24 cellular contexts compared by ENCODE assay signal in genomic region chr1:175217674-175218073, GRCh38. TPM values are rescaled to one million over a fixed set of nuclear protein-coding genes. Genes with fewer than 3 reads are reported as not detected.
DNase-seq lines count a peak whose midpoint lies in the region; ATAC-seq and TF ChIP-seq lines count a peak whose summit lies in the region.
"Had no signal": no experiment of that assay in that cellular context is flagged by ENCODE, and none has a peak within 500 bp of the region (broad histone marks: within the 10 kb centered on the region; RNA-seq: fewer than 3 reads in every experiment).

No MANE protein-coding gene starts in this region.

- peaks cover 2% of the 10 kb centered on the region for H3K27me3 Mint-ChIP-seq in glutamatergic neuron (ENCODE audit: unreplicated experiment)
- no peaks in the 10 kb centered on the region for H3K27me3 Mint-ChIP-seq in activated naive CD8-positive, alpha-beta T cell treated with anti-CD3 and anti-CD28 coated beads, Interleukin-2, amount 50 U/mL, for 24 hours
- H3K27me3 Mint-ChIP-seq: effector memory CD8-positive, alpha-beta T cell had no signal

- peaks cover 10% of the 10 kb centered on the region for H3K4me1 Mint-ChIP-seq in glutamatergic neuron (ENCODE audit: low read depth, unreplicated experiment)
- H3K4me1 Mint-ChIP-seq in activated naive CD8-positive, alpha-beta T cell treated with anti-CD3 and anti-CD28 coated beads, Interleukin-2, amount 50 U/mL, for 24 hours, result peaks cover 18% of the 10 kb centered on the region

- peak; percentile 66 to 83 for DNase-seq in NCI-H526 (lab: John Stamatoyannopoulos, UW)
- no peak for DNase-seq in glutamatergic neuron
- DNase-seq in activated naive CD8-positive, alpha-beta T cell treated with anti-CD3 and anti-CD28 coated beads, Interleukin-2, amount 50 U/mL, for 24 hours, result no peak
- no peak for DNase-seq in activated CD4-positive, alpha-beta T cell treated with anti-CD3 and anti-CD28 coated beads, Interleukin-2, amount 50 U/mL, for 1 hour
- no peak for DNase-seq in AG08396 (ENCODE audit: low spot score)
- DNase-seq in middle frontal gyrus (ENCODE audit: extremely low spot score, low spot score), result no peak
- DNase-seq: ACHN; activated CD4-positive, alpha-beta T cell treated with anti-CD3 and anti-CD28 coated beads, Interleukin-2, amount 50 U/mL, for 48 hours; effector memory CD8-positive, alpha-beta T cell; NCI-H1694 treated with DMSO at 0.1 percent for 48 hours; stimulated activated CD4-positive, alpha-beta T cell treated with anti-CD3 and anti-CD28 coated beads, Interleukin-2, amount 100 ng/mL, for 24 hours; stimulated activated naive CD4-positive, alpha-beta T cell; testis; WERI-Rb-1 had no signal

- H3K4me3 ChIP-seq in BLaER1 treated with 17β-estradiol and CSF1 and Interleukin-3, amounts not matched to agents 10 nM and 100 nM, result no peak overlapping the region
- H3K4me3 ChIP-seq: esophagus muscularis mucosa, gastroesophageal sphincter, lung, skin epidermis, testis had no signal

- no peak overlapping the region for H3K4me3 Mint-ChIP-seq in glutamatergic neuron (ENCODE audit: unreplicated experiment)
- H3K4me3 Mint-ChIP-seq in activated naive CD8-positive, alpha-beta T cell treated with anti-CD3 and anti-CD28 coated beads, Interleukin-2, amount 50 U/mL, for 24 hours, result no peak overlapping the region
- H3K4me3 Mint-ChIP-seq: brain; effector memory CD8-positive, alpha-beta T cell; T-helper 1 cell treated with Interleukin-12 subunit alpha and Interleukin-12 subunit beta and Interleukin-4 antibody, amounts not matched to agents 30 μg/mL and 1 μg/mL, for 36 hours had no signal

- H3K9me3 ChIP-seq in BLaER1 treated with 17β-estradiol and CSF1 and Interleukin-3, amounts not matched to agents 10 nM and 100 nM (replicated peaks in 1 of 11), result peaks cover 5 to 16% (median 8%) of the 10 kb centered on the region in 11 experiments; a peak in 16 of 22 replicates
- H3K9me3 ChIP-seq: gastroesophageal sphincter, testis had no signal

- H3K4me1 ChIP-seq in BLaER1 treated with 17β-estradiol and CSF1 and Interleukin-3, amounts not matched to agents 10 nM and 100 nM, result peaks cover 7 to 40% (median 33%) of the 10 kb centered on the region in 10 experiments; a peak in 19 of 20 replicates
- H3K4me1 ChIP-seq: testis had no signal

- no peaks in the 10 kb centered on the region for H3K9me3 Mint-ChIP-seq in glutamatergic neuron (ENCODE audit: unreplicated experiment)
- peaks cover 6% of the 10 kb centered on the region for H3K9me3 Mint-ChIP-seq in activated naive CD8-positive, alpha-beta T cell treated with anti-CD3 and anti-CD28 coated beads, Interleukin-2, amount 50 U/mL, for 24 hours
- H3K9me3 Mint-ChIP-seq: effector memory CD8-positive, alpha-beta T cell; T-helper 1 cell treated with Interleukin-12 subunit alpha and Interleukin-12 subunit beta and Interleukin-4 antibody, amounts not matched to agents 30 μg/mL and 1 μg/mL, for 36 hours had no signal

- peak; percentile 51 for ATAC-seq in GM21619 (IDR thresholded peaks at IDR 0.05; ENCODE audit: unreplicated experiment)
- no peak for ATAC-seq in activated naive CD8-positive, alpha-beta T cell treated with anti-CD3 and anti-CD28 coated beads, Interleukin-2, amount 50 U/mL, for 24 hours
- ATAC-seq: effector memory CD8-positive, alpha-beta T cell; gastroesophageal sphincter; HepG2 had no signal

- H3K27me3 ChIP-seq in BLaER1 treated with 17β-estradiol and CSF1 and Interleukin-3, amounts not matched to agents 10 nM and 100 nM, result no peaks in the 10 kb centered on the region
- H3K27me3 ChIP-seq: esophagus muscularis mucosa, gastroesophageal sphincter, testis had no signal

- no peaks in the 10 kb centered on the region for H4K20me1 ChIP-seq in BLaER1 treated with 17β-estradiol and CSF1 and Interleukin-3, amounts not matched to agents 10 nM and 100 nM

- H3K4me2 ChIP-seq in BLaER1 treated with 17β-estradiol and CSF1 and Interleukin-3, amounts not matched to agents 10 nM and 100 nM, result peak overlapping the region in 8 of 11 experiments; percentile 30 to 81 (median 58); a peak in 16 of 22 replicates

- TF ChIP-seq CTCF in glutamatergic neuron (IDR thresholded peaks at IDR 0.05; ENCODE audit: partially characterized antibody, unreplicated experiment), result no peak

- no peaks in the 10 kb centered on the region for H3K36me3 ChIP-seq in BLaER1 treated with 17β-estradiol and CSF1 and Interleukin-3, amounts not matched to agents 10 nM and 100 nM
- H3K36me3 ChIP-seq: esophagus muscularis mucosa, gastroesophageal sphincter, WERI-Rb-1 had no signal

- no peak overlapping the region for H3K9ac ChIP-seq in BLaER1 treated with 17β-estradiol and CSF1 and Interleukin-3, amounts not matched to agents 10 nM and 100 nM

- H3K27ac Mint-ChIP-seq in glutamatergic neuron (ENCODE audit: unreplicated experiment), result peak overlapping the region; percentile 16
- no peak overlapping the region for H3K27ac Mint-ChIP-seq in activated naive CD8-positive, alpha-beta T cell treated with anti-CD3 and anti-CD28 coated beads, Interleukin-2, amount 50 U/mL, for 24 hours
- H3K27ac Mint-ChIP-seq: brain; T-helper 1 cell treated with Interleukin-12 subunit alpha and Interleukin-12 subunit beta and Interleukin-4 antibody, amounts not matched to agents 30 μg/mL and 1 μg/mL, for 36 hours had no signal

- no peaks in the 10 kb centered on the region for H3K36me3 Mint-ChIP-seq in glutamatergic neuron (ENCODE audit: unreplicated experiment)
- no peaks in the 10 kb centered on the region for H3K36me3 Mint-ChIP-seq in activated naive CD8-positive, alpha-beta T cell treated with anti-CD3 and anti-CD28 coated beads, Interleukin-2, amount 50 U/mL, for 24 hours (ENCODE audit: low read depth)
- H3K36me3 Mint-ChIP-seq: brain had no signal

- no peak overlapping the region for H3K27ac ChIP-seq in BLaER1 treated with 17β-estradiol and CSF1 and Interleukin-3, amounts not matched to agents 10 nM and 100 nM
- H3K27ac ChIP-seq: esophagus muscularis mucosa, gastroesophageal sphincter, HL-60, skin epidermis, testis, WERI-Rb-1 had no signal

RNA-seq across cellular contexts. Expression of gene KIAA0040, which starts 25.1 kb away (rescaled TPM):
- not detected for total RNA-seq in glutamatergic neuron (ENCODE audit: unreplicated experiment)

Comparison
In these comparisons a context has a peak if more than half of its experiments do, and no peak if none do; other contexts are left out.
1. DNase-seq: peak in NCI-H526 (2 of 2); none in glutamatergic neuron (single experiment), activated naive CD8-positive, alpha-beta T cell treated with anti-CD3 and anti-CD28 coated beads, Interleukin-2, amount 50 U/mL, for 24 hours (single experiment), activated CD4-positive, alpha-beta T cell treated with anti-CD3 and anti-CD28 coated beads, Interleukin-2, amount 50 U/mL, for 1 hour (single experiment), AG08396 (single experiment) and middle frontal gyrus (single experiment).